26 cellular contexts compared by ENCODE assay signal in the genomic region with DNA sequence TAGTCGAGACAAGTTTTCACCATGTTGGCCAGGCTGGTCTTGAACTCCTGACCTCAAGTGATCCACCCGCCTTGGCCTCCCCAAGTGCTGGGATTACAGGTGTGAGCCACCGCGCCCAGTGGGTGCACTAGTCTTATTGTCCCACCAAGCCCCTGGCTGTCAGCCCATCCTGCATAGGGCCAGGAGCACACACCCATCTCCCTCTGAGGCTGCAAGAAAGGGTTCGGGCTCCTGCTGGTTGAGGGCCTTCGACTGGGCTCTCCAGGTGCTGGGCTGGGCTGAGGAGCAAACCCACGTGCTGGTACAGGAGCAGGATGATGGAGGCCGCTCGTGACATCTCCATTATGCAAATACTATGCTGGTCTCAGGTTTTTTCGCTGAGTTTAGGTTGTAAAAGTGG.
"Had no signal": no experiment of that assay in that cellular context is flagged by ENCODE, and none has a peak within 500 bp of the region (broad histone marks: within the 10 kb centered on the region; RNA-seq: fewer than 3 reads in every experiment).

No MANE protein-coding gene starts in this region.

- H3K27me3 ChIP-seq: ascending aorta, body of pancreas, SJSA1 had no signal

- H3K4me3 ChIP-seq: ascending aorta, body of pancreas, SJSA1 had no signal

- H3K27ac ChIP-seq: ascending aorta, body of pancreas, SJSA1 had no signal

- H3K27ac Mint-ChIP-seq: T-helper 1 cell treated with Interleukin-12 subunit alpha and Interleukin-12 subunit beta and Interleukin-4 antibody, amounts not matched to agents 30 μg/mL and 1 μg/mL, for 36 hours; WTC11 had no signal

- H3K36me3 ChIP-seq: ascending aorta, SJSA1 had no signal

- H3K36me3 Mint-ChIP-seq: WTC11 had no signal

- H3K4me3 Mint-ChIP-seq: T-helper 1 cell treated with Interleukin-12 subunit alpha and Interleukin-12 subunit beta and Interleukin-4 antibody, amounts not matched to agents 30 μg/mL and 1 μg/mL, for 36 hours; WTC11 had no signal

- H3K4me1 ChIP-seq: ascending aorta, SJSA1 had no signal

- ATAC-seq: body of pancreas, SK-N-SH treated with all-trans-retinoic acid at 6 μM for 48 hours had no signal

- DNase-seq: activated CD4-positive, alpha-beta T cell treated with anti-CD3 and anti-CD28 coated beads for 48 hours; activated CD4-positive, alpha-beta T cell treated with anti-CD3 and anti-CD28 coated beads, Interleukin-2, amount 50 U/mL, for 4 hours; activated CD4-positive, CD25-positive, alpha-beta regulatory T cell treated with anti-CD3 and anti-CD28 coated beads, Interleukin-2, amount 50 U/mL, for 72 hours; activated naive CD4-positive, alpha-beta T cell treated with anti-CD3 and anti-CD28 coated beads, Interleukin-2, amount 50 U/mL, for 16 hours; activated T-cell treated with anti-CD3 and anti-CD28 coated beads for 4 hours; amniotic stem cell; body of pancreas; MM.1S; NCI-H1105; NCI-H1436; NCI-H1694 treated with DMSO at 0.1 percent for 48 hours; NCI-H2029 treated with DMSO at 0.1 percent for 48 hours; NCI-H345; NCI-H510A; NCI-H526 treated with DMSO at 0.1 percent for 48 hours; NCI-H82; NK-92 treated with Interleukin-12 subunit alpha and Interleukin-12 subunit beta, amount 100 ng/mL, for 24 hours; OCI-M1; Right ventricle myocardium superior; RPMI8226; SW 1271 had no signal

- H3K9me3 Mint-ChIP-seq: T-helper 1 cell treated with Interleukin-12 subunit alpha and Interleukin-12 subunit beta and Interleukin-4 antibody, amounts not matched to agents 30 μg/mL and 1 μg/mL, for 36 hours had no signal
